20 cellular contexts compared by ENCODE assay signal in the genomic region with DNA sequence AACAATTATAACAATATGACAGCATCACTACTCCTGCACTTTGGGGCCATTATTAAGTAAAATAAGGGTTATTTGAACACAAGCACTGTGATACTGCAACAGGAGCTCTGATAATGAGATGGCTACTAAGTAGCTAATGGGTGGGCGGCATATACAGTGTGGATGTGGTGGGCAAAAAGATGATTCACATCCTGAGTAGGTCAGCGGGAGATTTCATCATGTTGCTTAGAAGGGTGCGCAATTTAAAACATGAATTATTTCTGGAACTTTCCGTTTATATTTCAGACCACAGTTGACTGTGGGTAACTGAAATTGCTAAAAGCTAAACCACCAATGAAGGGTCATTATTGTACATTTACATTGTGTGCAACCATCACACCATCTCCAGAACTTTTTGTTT. TPM values are rescaled to one million over a fixed set of nuclear protein-coding genes. Genes with fewer than 3 reads are reported as not detected.
DNase-seq lines count a peak whose midpoint lies in the region; ATAC-seq and TF ChIP-seq lines count a peak whose summit lies in the region.
"Had no signal": no experiment of that assay in that cellular context is flagged by ENCODE, and none has a peak within 500 bp of the region (broad histone marks: within the 10 kb centered on the region; RNA-seq: fewer than 3 reads in every experiment).

No MANE protein-coding gene starts in this region.

- H3K4me3 ChIP-seq in AG04450 (ENCODE audit: low read depth, low read length) (no peak overlapping the region), foreskin fibroblast (ENCODE audit: low read depth in 1 of 2, low read length in 2 of 2) (no peak overlapping the region)
- H3K4me3 ChIP-seq: lung, psoas muscle, upper lobe of left lung had no signal

- H3K9me3 ChIP-seq in AG04450 (ENCODE audit: control insufficient read depth, insufficient read depth, low read length), result no peaks in the 10 kb centered on the region; the same call in 1 of the 2 replicates
- H3K9me3 ChIP-seq: psoas muscle, upper lobe of left lung had no signal

- H3K27ac Mint-ChIP-seq in HFFc6, result no peak overlapping the region
- H3K27ac Mint-ChIP-seq in naive thymus-derived CD8-positive, alpha-beta T cell, result peak overlapping the region in 1 of 10 donors; percentile 33
- H3K27ac Mint-ChIP-seq: IgD-negative memory B cell; nephron; stimulated activated naive CD8-positive, alpha-beta T cell treated with anti-CD3 and anti-CD28 coated beads, Interleukin-15, Interleukin-2, amounts not matched to agents 100 ng/mL and 50 ng/mL, for 24 hours had no signal

- no peaks in the 10 kb centered on the region for H3K27me3 ChIP-seq in AG04450 (ENCODE audit: control insufficient read depth, insufficient read depth, low read length)
- H3K27me3 ChIP-seq: upper lobe of left lung had no signal

- ATAC-seq in HG02870 (IDR thresholded peaks at IDR 0.05; ENCODE audit: unreplicated experiment), result no peak
- ATAC-seq in naive thymus-derived CD8-positive, alpha-beta T cell, result no peak
- no peak for ATAC-seq in left lobe of liver
- ATAC-seq: psoas muscle had no signal

- POLR2A ChIA-PET in AG04450 (lab: Yijun Ruan, JAX), result interaction anchor here (0.6 kb wide), 1 partner anchor 174 kb away, joined by 3 read pairs; no protein-coding TSS in a partner anchor
- POLR2A ChIA-PET in naive thymus-derived CD8-positive, alpha-beta T cell (lab: Charles Lee), result no interaction called here

- no peaks in the 10 kb centered on the region for H3K36me3 Mint-ChIP-seq in HFFc6 (ENCODE audit: low read depth)
- H3K36me3 Mint-ChIP-seq in naive thymus-derived CD8-positive, alpha-beta T cell, result no peaks in the 10 kb centered on the region
- H3K36me3 Mint-ChIP-seq: IgD-negative memory B cell had no signal

- DNase-seq in AG04450 (ENCODE audit: low read depth, low spot score) (peak; percentile 47), HFFc6 (peak; percentile 14), SW480 (ENCODE audit: low spot score) (peak; percentile 45), foreskin fibroblast (peak; percentile 18 to 36), cerebellar cortex (ENCODE audit: low spot score) (no peak), left lobe of liver (ENCODE audit: low spot score) (no peak)
- DNase-seq in naive thymus-derived CD8-positive, alpha-beta T cell, result no peak
- DNase-seq: activated CD4-positive, alpha-beta T cell treated with anti-CD3 and anti-CD28 coated beads for 1 hour; activated gamma-delta T cell; COR-L47; glutamatergic neuron; NCI-H1105 treated with DMSO at 0.1 percent for 48 hours; psoas muscle; SHP77; upper lobe of left lung had no signal

- H3K4me1 Mint-ChIP-seq in HFFc6 (ENCODE audit: low read depth), result peaks cover 43% of the 10 kb centered on the region
- H3K4me1 Mint-ChIP-seq in naive thymus-derived CD8-positive, alpha-beta T cell, result peaks cover 0 to 2% (median 0%) of the 10 kb centered on the region in 4 donors
- H3K4me1 Mint-ChIP-seq: nephron had no signal

- no peak overlapping the region for H3K27ac ChIP-seq in AG04450 (ENCODE audit: low read depth, low read length)
- H3K27ac ChIP-seq: psoas muscle, upper lobe of left lung had no signal

- no peaks in the 10 kb centered on the region; the same call in 1 of the 2 replicates for H3K27me3 Mint-ChIP-seq in HFFc6 (ENCODE audit: insufficient read depth)
- peaks cover 9 to 25% (median 20%) of the 10 kb centered on the region in 5 donors for H3K27me3 Mint-ChIP-seq in naive thymus-derived CD8-positive, alpha-beta T cell

- H3K4me3 Mint-ChIP-seq in HFFc6, result no peak overlapping the region
- H3K4me3 Mint-ChIP-seq in naive thymus-derived CD8-positive, alpha-beta T cell, result no peak overlapping the region
- H3K4me3 Mint-ChIP-seq: IgD-negative memory B cell; nephron; stimulated activated naive CD8-positive, alpha-beta T cell treated with anti-CD3 and anti-CD28 coated beads, Interleukin-15, Interleukin-2, amounts not matched to agents 100 ng/mL and 50 ng/mL, for 24 hours had no signal

- no peaks in the 10 kb centered on the region for H3K9me3 Mint-ChIP-seq in HFFc6
- peaks cover 0 to 2% (median 0%) of the 10 kb centered on the region in 9 donors for H3K9me3 Mint-ChIP-seq in naive thymus-derived CD8-positive, alpha-beta T cell
- H3K9me3 Mint-ChIP-seq: nephron; stimulated activated naive CD8-positive, alpha-beta T cell treated with anti-CD3 and anti-CD28 coated beads, Interleukin-15, Interleukin-2, amounts not matched to agents 100 ng/mL and 50 ng/mL, for 24 hours had no signal

- TF ChIP-seq CTCF in AG04450 (IDR thresholded peaks at IDR 0.05; ENCODE audit: low read depth, low read length) (no peak), HFFc6 (IDR thresholded peaks at IDR 0.05) (no peak), foreskin fibroblast (IDR thresholded peaks at IDR 0.05; ENCODE audit: low read depth, low read length) (no peak)

- CTCF ChIA-PET in AG04450 (lab: Charles Lee), result interaction anchor here (1.5 kb wide), 1 partner anchor 24 kb away, joined by 4 read pairs; no protein-coding TSS in a partner anchor

RNA-seq across cellular contexts. Expression of a gene that starts 42.3 kb away (rescaled TPM):
- polyA plus RNA-seq in AG04450 (2011; rRNA removed), result 59.8 and 68.7 TPM in 2 replicates
- 41.1 and 44.0 TPM in 2 replicates for polyA minus RNA-seq in AG04450 (2011; rRNA and poly(A)+ RNA removed)
- total RNA-seq in HFFc6 (2021; fragmentation: NEBNext Ultra II Directional; extraction: Animal tissue kit (Norgen Biotek cat#: 25700)), result 10 to 100 TPM; 48.1 to 51.3 (median 49.4) TPM
- total RNA-seq in naive thymus-derived CD8-positive, alpha-beta T cell, result 10 to 100 TPM; 22.2 to 24.8 TPM
- polyA plus RNA-seq in naive thymus-derived CD8-positive, alpha-beta T cell, result 10 to 100 TPM; 16.6 to 18.3 (median 16.8) TPM
- 30.6 TPM for total RNA-seq in left lobe of liver

Comparison
In these comparisons a context has a peak if more than half of its experiments do, and no peak if none do; other contexts are left out.
1. DNase-seq: peak in AG04450 (single experiment), HFFc6 (single experiment), SW480 (single experiment) and foreskin fibroblast (2 of 2); none in cerebellar cortex (single experiment), naive thymus-derived CD8-positive, alpha-beta T cell (0 of 10) and left lobe of liver (single experiment).